In genomic region chr20:50690562-50690978, GRCh38 we compare ENCODE assay signal across 10 cellular contexts. TPM values are rescaled to one million over a fixed set of nuclear protein-coding genes. Genes with fewer than 3 reads are reported as not detected.
A peak's percentile ranks its signal among the peaks of the same experiment; 100 is the strongest.
DNase-seq lines count a peak whose midpoint lies in the region; ATAC-seq, FAIRE-seq and TF ChIP-seq lines count a peak whose summit lies in the region.
"Had no signal": no experiment of that assay in that cellular context is flagged by ENCODE, and none has a peak within 500 bp of the region (broad histone marks: within the 10 kb centered on the region; RNA-seq: fewer than 3 reads in every experiment).

No MANE protein-coding gene starts in this region.

- TF ChIP-seq CTCF in brain (conservative IDR thresholded peaks at IDR 0.05) (no peak), kidney (IDR thresholded peaks at IDR 0.05; ENCODE audit: borderline replicate concordance, extremely low read depth, insufficient read depth) (no peak)

- intact Hi-C loops in kidney (cut with DNase I): no loop called here

- peaks cover 0 to 14% of the 10 kb centered on the region in 2 donors for H3K4me1 ChIP-seq in kidney (ENCODE audit: control insufficient read depth in 1 of 2, insufficient read depth in 1 of 2, low read depth in 1 of 2, low read length in 2 of 2)
- peaks cover 22% of the 10 kb centered on the region for H3K4me1 ChIP-seq in stomach smooth muscle (ENCODE audit: control insufficient read depth, insufficient read depth, low read length)

- H3K9me3 ChIP-seq in kidney (ENCODE audit: control insufficient read depth in 1 of 2, low read length in 2 of 2) (no peaks in the 10 kb centered on the region), stomach smooth muscle (ENCODE audit: control insufficient read depth in 2 of 2, low read length in 2 of 2) (no peaks in the 10 kb centered on the region)

- peak overlapping the region in 4 of 5 experiments; percentile 32 to 79 (median 68) for H3K4me3 Mint-ChIP-seq in brain

- no peak for ATAC-seq in HG02973 (IDR thresholded peaks at IDR 0.05; ENCODE audit: unreplicated experiment)

- H3K4me3 ChIP-seq in kidney (ENCODE audit: low read length in 2 of 2) (peak overlapping the region; percentile 52 to 56), stomach smooth muscle (ENCODE audit: low read length in 2 of 2) (peak overlapping the region; percentile 62 to 71)

- H3K4me1 Mint-ChIP-seq in brain: peaks cover 46% of the 10 kb centered on the region

- no peaks in the 10 kb centered on the region for H3K36me3 ChIP-seq in kidney (ENCODE audit: control insufficient read depth in 1 of 2, insufficient read depth in 2 of 2, low read length in 2 of 2)
- H3K36me3 ChIP-seq in stomach smooth muscle (ENCODE audit: control insufficient read depth in 2 of 2, insufficient read depth in 2 of 2, low read length in 2 of 2): no peaks in the 10 kb centered on the region

- no peaks in the 10 kb centered on the region for H3K36me3 Mint-ChIP-seq in brain

- peak overlapping the region in 1 of 2 donors; percentile 56 for H3K9ac ChIP-seq in kidney (ENCODE audit: low read length in 2 of 2)
- H3K9ac ChIP-seq in stomach smooth muscle (ENCODE audit: low read length in 2 of 2): peak overlapping the region in 1 of 2 donors; percentile 51

- H3K27ac Mint-ChIP-seq in brain: peak overlapping the region in 4 of 5 experiments; percentile 15 to 60 (median 52)

- no peak for FAIRE-seq in kidney (lab: Jason Lieb, UNC)
- FAIRE-seq: bronchial epithelial cell had no signal

- peaks cover 14% of the 10 kb centered on the region for H3K27me3 Mint-ChIP-seq in brain

- DNase-seq in NCI-H1417 (lab: John Stamatoyannopoulos, UW) (peak in 2 of 3 experiments; percentile 31 to 63), NCI-H1417 treated with DMSO at 0.1 percent for 48 hours (lab: John Stamatoyannopoulos, UW) (no peak), kidney (no peak), GM03348 (ENCODE audit: low spot score) (no peak)
- DNase-seq in activated effector memory CD4-positive, alpha-beta T cell treated with Interleukin-2 at 50 U/mL for 16 hours: no peak
- DNase-seq: 8988T had no signal

- H3K27me3 ChIP-seq in stomach smooth muscle (ENCODE audit: control insufficient read depth in 1 of 2, insufficient read depth in 2 of 2, low read length in 2 of 2): no peaks in the 10 kb centered on the region

- peak overlapping the region; percentile 34 to 70 for H3K27ac ChIP-seq in kidney (ENCODE audit: low read depth in 2 of 2, low read length in 2 of 2)
- H3K27ac ChIP-seq in stomach smooth muscle (ENCODE audit: low read length): peak overlapping the region; percentile 24

- no peaks in the 10 kb centered on the region for H3K9me3 Mint-ChIP-seq in brain

RNA-seq across cellular contexts. Expression of gene RIPOR3, which starts 0.8 kb away (rescaled TPM):
- 0.29 TPM for polyA plus RNA-seq in brain (ENCODE audit: insufficient read depth, low read depth, low replicate concordance)
- 14.6 TPM for total RNA-seq in kidney
- polyA plus RNA-seq in kidney (ENCODE audit: insufficient read depth, low read depth, low replicate concordance): 10.5 TPM

RNA-seq across cellular contexts. Expression of gene PARD6B, which starts 40.8 kb away (rescaled TPM):
- 0.51 TPM for polyA plus RNA-seq in brain (ENCODE audit: insufficient read depth, low read depth, low replicate concordance)
- 72.0 TPM for total RNA-seq in kidney
- polyA plus RNA-seq in kidney (ENCODE audit: insufficient read depth, low read depth, low replicate concordance): 9.2 TPM

Comparison
In these comparisons a context has a peak if more than half of its experiments do, and no peak if none do; other contexts are left out.
1. DNase-seq: peak in NCI-H1417 (2 of 3); none in NCI-H1417 treated with DMSO at 0.1 percent for 48 hours (single experiment), kidney (single experiment), GM03348 (single experiment) and activated effector memory CD4-positive, alpha-beta T cell treated with Interleukin-2 at 50 U/mL for 16 hours (single experiment).